Comparison of ENCODE assay signal across 8 cellular contexts in genomic region chr20:53940883-53941546, GRCh38.
DNase-seq lines count a peak whose midpoint lies in the region; ATAC-seq, FAIRE-seq and TF ChIP-seq lines count a peak whose summit lies in the region.

No MANE protein-coding gene starts in this region.

- peaks cover 32% of the 10 kb centered on the region for H3K4me1 Mint-ChIP-seq in activated T-helper 2 cell treated with anti-CD3 and anti-CD28 coated beads, Interferon-gamma antibody, Interleukin-2, Interleukin-4, amounts not matched to agents 10 μg/mL and 5 μg/mL and 100 μg/mL, durations not matched to agents 14 hours and 24 hours and 36 hours (ENCODE audit: low read depth)

- H3K27me3 ChIP-seq in SJCRH30 (no peaks in the 10 kb centered on the region), sigmoid colon (no peaks in the 10 kb centered on the region)

- no peak for DNase-seq in GM12892 (ENCODE audit: insufficient read length)
- DNase-seq in SJCRH30, result peak; percentile 67 to 76
- peak; percentile 89 for DNase-seq in glomerular visceral epithelial cell (ENCODE audit: extremely low spot score)
- DNase-seq in sigmoid colon, result no peak
- no peak for DNase-seq in activated T-helper 2 cell treated with anti-CD3 and anti-CD28 coated beads, Interferon-gamma antibody, Interleukin-2, Interleukin-4, amounts not matched to agents 10 μg/mL and 5 μg/mL and 100 μg/mL, durations not matched to agents 14 hours and 24 hours and 36 hours (ENCODE audit: low spot score)
- DNase-seq in NCI-H510A treated with DMSO at 0.1 percent for 48 hours (lab: John Stamatoyannopoulos, UW), result no peak

- peak; percentile 25; the same call in 1 of the 2 replicates for TF ChIP-seq POLR2A in GM12892 (IDR thresholded peaks at IDR 0.05; ENCODE audit: low read depth, low read length)
- no peak for TF ChIP-seq POLR2A in sigmoid colon (IDR thresholded peaks at IDR 0.05)

- no peak for TF ChIP-seq CTCF in sigmoid colon (IDR thresholded peaks at IDR 0.05)

- WGBS in sigmoid colon, 2 donors, result 20 to 43% methylated on average over 6 of the region's 6 CpGs

- H3K4me3 ChIP-seq in SJCRH30 (peak overlapping the region; percentile 47), sigmoid colon (no peak overlapping the region)

- H3K27ac Mint-ChIP-seq in activated T-helper 2 cell treated with anti-CD3 and anti-CD28 coated beads, Interferon-gamma antibody, Interleukin-2, Interleukin-4, amounts not matched to agents 10 μg/mL and 5 μg/mL and 100 μg/mL, durations not matched to agents 14 hours and 24 hours and 36 hours, result no peak overlapping the region

- intact Hi-C loops in sigmoid colon (cut with DNase I), result loop anchor here (10.0 kb wide), 2 partner anchors 124 to 254 kb away; no protein-coding TSS in a partner anchor
- intact Hi-C loops in activated T-helper 2 cell treated with anti-CD3 and anti-CD28 coated beads, Interferon-gamma antibody, Interleukin-2, Interleukin-4, amounts not matched to agents 10 μg/mL and 5 μg/mL and 100 μg/mL, durations not matched to agents 14 hours and 24 hours and 36 hours (cut with micrococcal nuclease), result loop anchor here (1.0 to 5.0 kb wide), 3 partner anchors 121 to 529 kb away; no protein-coding TSS in a partner anchor

- no peak overlapping the region for H3K4me3 Mint-ChIP-seq in activated T-helper 2 cell treated with anti-CD3 and anti-CD28 coated beads, Interferon-gamma antibody, Interleukin-2, Interleukin-4, amounts not matched to agents 10 μg/mL and 5 μg/mL and 100 μg/mL, durations not matched to agents 14 hours and 24 hours and 36 hours (ENCODE audit: low read depth)

- H3K4me1 ChIP-seq in SJCRH30, result peaks cover 32% of the 10 kb centered on the region
- peaks cover 0 to 35% (median 23%) of the 10 kb centered on the region in 4 donors for H3K4me1 ChIP-seq in sigmoid colon

- no peaks in the 10 kb centered on the region for H3K27me3 Mint-ChIP-seq in activated T-helper 2 cell treated with anti-CD3 and anti-CD28 coated beads, Interferon-gamma antibody, Interleukin-2, Interleukin-4, amounts not matched to agents 10 μg/mL and 5 μg/mL and 100 μg/mL, durations not matched to agents 14 hours and 24 hours and 36 hours (ENCODE audit: low read depth)

- H3K36me3 Mint-ChIP-seq in activated T-helper 2 cell treated with anti-CD3 and anti-CD28 coated beads, Interferon-gamma antibody, Interleukin-2, Interleukin-4, amounts not matched to agents 10 μg/mL and 5 μg/mL and 100 μg/mL, durations not matched to agents 14 hours and 24 hours and 36 hours (ENCODE audit: low read depth), result no peaks in the 10 kb centered on the region

- no peaks in the 10 kb centered on the region for H3K9me3 Mint-ChIP-seq in activated T-helper 2 cell treated with anti-CD3 and anti-CD28 coated beads, Interferon-gamma antibody, Interleukin-2, Interleukin-4, amounts not matched to agents 10 μg/mL and 5 μg/mL and 100 μg/mL, durations not matched to agents 14 hours and 24 hours and 36 hours

- ATAC-seq in HG03097 (IDR thresholded peaks at IDR 0.05; ENCODE audit: low FRiP score, unreplicated experiment), result no peak
- no peak for ATAC-seq in HG02610 (IDR thresholded peaks at IDR 0.05; ENCODE audit: unreplicated experiment)

- TF ChIP-seq EP300 in sigmoid colon (IDR thresholded peaks at IDR 0.05), result no peak

- H3K9me3 ChIP-seq in SJCRH30 (replicated peaks) (no peaks in the 10 kb centered on the region), sigmoid colon (no peaks in the 10 kb centered on the region)

- peak overlapping the region; percentile 25 for H3K27ac ChIP-seq in SJCRH30
- H3K27ac ChIP-seq in sigmoid colon, result peak overlapping the region; percentile 20 to 71 (median 56)

- FAIRE-seq in GM12892 (lab: Jason Lieb, UNC), result no peak

- H3K36me3 ChIP-seq in SJCRH30 (no peaks in the 10 kb centered on the region), sigmoid colon (no peaks in the 10 kb centered on the region)

Comparison
In these comparisons a context has a peak if more than half of its experiments do, and no peak if none do; other contexts are left out.
1. DNase-seq: peak in SJCRH30 (2 of 2) and glomerular visceral epithelial cell (single experiment); none in GM12892 (single experiment), sigmoid colon (single experiment), activated T-helper 2 cell treated with anti-CD3 and anti-CD28 coated beads, Interferon-gamma antibody, Interleukin-2, Interleukin-4, amounts not matched to agents 10 μg/mL and 5 μg/mL and 100 μg/mL, durations not matched to agents 14 hours and 24 hours and 36 hours (single experiment) and NCI-H510A treated with DMSO at 0.1 percent for 48 hours (single experiment).